In the genomic region with DNA sequence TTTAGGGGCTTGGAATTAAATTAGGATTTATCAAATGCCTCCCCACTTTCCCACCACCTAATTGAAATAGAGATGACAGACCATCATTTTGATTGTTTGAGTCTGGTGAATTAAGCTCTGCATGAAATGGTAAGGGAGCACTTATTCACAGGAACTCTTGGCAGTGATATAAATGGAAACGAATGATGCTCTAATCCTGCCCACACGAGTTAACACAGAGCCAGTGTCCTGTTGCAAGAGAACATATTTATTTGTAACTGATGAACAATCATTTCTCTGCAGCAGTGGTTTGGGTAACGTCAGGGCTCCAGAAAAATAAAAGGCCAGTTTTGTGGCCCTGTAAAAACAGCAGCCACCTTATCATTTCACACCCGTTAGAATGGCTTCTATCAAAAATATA, we compare ENCODE assay signal across 23 cellular contexts.
"Had no signal": no experiment of that assay in that cellular context is flagged by ENCODE, and none has a peak within 500 bp of the region (broad histone marks: within the 10 kb centered on the region; RNA-seq: fewer than 3 reads in every experiment).

No MANE protein-coding gene starts in this region.

- FAIRE-seq: astrocyte had no signal

- H3K27me3 Mint-ChIP-seq: activated CD4-positive, alpha-beta memory T cell treated with anti-CD3 and anti-CD28 coated beads for 36 hours; activated CD4-positive, alpha-beta T cell treated with anti-CD3 and anti-CD28 coated beads, Interleukin-2, amount 10 ng/mL, durations not matched to agents 24 days and 14 days; activated naive CD8-positive, alpha-beta T cell; brain; central memory CD8-positive, alpha-beta T cell had no signal

- H3K9me3 Mint-ChIP-seq: activated CD4-positive, alpha-beta memory T cell treated with anti-CD3 and anti-CD28 coated beads for 36 hours; activated CD4-positive, alpha-beta T cell treated with anti-CD3 and anti-CD28 coated beads, Interleukin-2, amount 10 ng/mL, durations not matched to agents 24 days and 14 days; activated T-cell treated with anti-CD3 and anti-CD28 coated beads, Interleukin-2, amount 50 U/mL, for 4 hours; central memory CD8-positive, alpha-beta T cell; WTC11 had no signal

- H3K4me3 Mint-ChIP-seq: activated CD4-positive, alpha-beta memory T cell treated with anti-CD3 and anti-CD28 coated beads for 36 hours; activated CD4-positive, alpha-beta T cell treated with anti-CD3 and anti-CD28 coated beads, Interleukin-2, amount 10 ng/mL, durations not matched to agents 24 days and 14 days; activated naive CD8-positive, alpha-beta T cell; activated T-cell treated with anti-CD3 and anti-CD28 coated beads, Interleukin-2, amount 50 U/mL, for 4 hours; brain; central memory CD8-positive, alpha-beta T cell; T-helper 17 cell; WTC11 had no signal

- DNase-seq: activated CD4-positive, alpha-beta memory T cell treated with anti-CD3 and anti-CD28 coated beads for 36 hours; activated CD4-positive, alpha-beta T cell treated with anti-CD3 and anti-CD28 coated beads for 1 hour; activated CD4-positive, alpha-beta T cell treated with anti-CD3 and anti-CD28 coated beads, Interleukin-2, amount 10 ng/mL, durations not matched to agents 24 days and 14 days; activated CD8-positive, alpha-beta memory T cell treated with anti-CD3 and anti-CD28 coated beads for 24 hours; activated effector memory CD4-positive, alpha-beta T cell treated with anti-CD3 and anti-CD28 coated beads, Interleukin-2, amount 50 U/mL, for 16 hours; activated naive CD4-positive, alpha-beta T cell treated with Interleukin-2 at 50 U/mL for 16 hours; activated T-cell treated with anti-CD3 and anti-CD28 coated beads, Interleukin-2, amount 50 U/mL, for 4 hours; NCI-H1092; NCI-H1417; NCI-H1930; NCI-H2171; NCI-H226; NCI-H510A; NCI-H526 treated with DMSO at 0.1 percent for 48 hours; NCI-H82; SIG-M5; T-helper 17 cell; T-helper 9 cell had no signal

- H3K36me3 Mint-ChIP-seq: activated CD4-positive, alpha-beta memory T cell treated with anti-CD3 and anti-CD28 coated beads for 36 hours; activated naive CD8-positive, alpha-beta T cell had no signal

- H3K4me1 Mint-ChIP-seq: central memory CD8-positive, alpha-beta T cell had no signal

- ATAC-seq: activated T-cell treated with anti-CD3 and anti-CD28 coated beads, Interleukin-2, amount 50 U/mL, for 4 hours; T-helper 17 cell; WTC11 had no signal

- H3K27ac Mint-ChIP-seq: activated CD4-positive, alpha-beta memory T cell treated with anti-CD3 and anti-CD28 coated beads for 36 hours; activated CD4-positive, alpha-beta T cell treated with anti-CD3 and anti-CD28 coated beads, Interleukin-2, amount 10 ng/mL, durations not matched to agents 24 days and 14 days; activated naive CD8-positive, alpha-beta T cell; T-helper 17 cell; WTC11 had no signal
